17 cellular contexts compared by ENCODE assay signal in genomic region chr1:210731597-210731996, GRCh38.
"Had no signal": no experiment of that assay in that cellular context is flagged by ENCODE, and none has a peak within 500 bp of the region (broad histone marks: within the 10 kb centered on the region; RNA-seq: fewer than 3 reads in every experiment).

No MANE protein-coding gene starts in this region.

- H3K27ac ChIP-seq: coronary artery, esophagus muscularis mucosa, foreskin keratinocyte, gastroesophageal sphincter, heart left ventricle, hepatocyte, left lung, lower lobe of right lung had no signal

- H2AFZ ChIP-seq: hepatocyte had no signal

- H3K4me1 ChIP-seq: esophagus muscularis mucosa, foreskin keratinocyte, gastroesophageal sphincter, heart left ventricle, left lung, lower lobe of right lung had no signal

- H3K79me2 ChIP-seq: hepatocyte had no signal

- H3K4me3 ChIP-seq: coronary artery, esophagus muscularis mucosa, gastroesophageal sphincter, heart left ventricle, hepatocyte, left lung, lower lobe of right lung, mucosa of descending colon had no signal

- H3K4me2 ChIP-seq: hepatocyte had no signal

- H3K36me3 ChIP-seq: esophagus muscularis mucosa, gastroesophageal sphincter, heart left ventricle, left lung, lower lobe of right lung had no signal

- H3K9me3 ChIP-seq: esophagus muscularis mucosa, gastroesophageal sphincter, heart left ventricle, left lung, lower lobe of right lung, mucosa of descending colon had no signal

- DNase-seq: dermis blood vessel endothelial cell; effector CD8-positive, alpha-beta T cell; foreskin keratinocyte; heart left ventricle; hypothalamus; immature natural killer cell; left cardiac atrium; left lung; left ventricle myocardium superior; lower lobe of right lung; mesenchymal stem cell; mucosa of descending colon; naive B cell had no signal

- ATAC-seq: foreskin keratinocyte, gastroesophageal sphincter, heart left ventricle, left cardiac atrium, left lung, left ventricle myocardium superior, lower lobe of right lung, mucosa of descending colon had no signal

- H3K27me3 ChIP-seq: esophagus muscularis mucosa, foreskin keratinocyte, heart left ventricle, left lung had no signal
